In genomic region chr12:38328306-38328938, GRCh38 we compare ENCODE assay signal across 8 cellular contexts. TPM values are rescaled to one million over a fixed set of nuclear protein-coding genes. Genes with fewer than 3 reads are reported as not detected.
DNase-seq lines count a peak whose midpoint lies in the region; ATAC-seq and TF ChIP-seq lines count a peak whose summit lies in the region.
"Not testable (repeated sequence)": the region's sequence is repeated elsewhere in the genome, so short reads cannot be mapped to it uniquely, and the experiment has no call there.

No MANE protein-coding gene starts in this region.

- intact Hi-C loops in lower lobe of right lung (cut with DNase I) = loop anchor here (10.0 kb wide), 1 partner anchor 776 kb away; no protein-coding TSS in a partner anchor
- intact Hi-C loops in thyroid gland (cut with DNase I) = loop anchor here (10.0 kb wide), 1 partner anchor 776 kb away; no protein-coding TSS in a partner anchor

- TF ChIP-seq CTCF in lower lobe of right lung (IDR thresholded peaks at IDR 0.05) = peak; percentile 69
- peak in 5 of 6 experiments; percentile 20 to 76 (median 64) for TF ChIP-seq CTCF in thyroid gland (IDR thresholded peaks at IDR 0.05)

- not testable (repeated sequence) for H3K4me3 ChIP-seq in Jurkat, Clone E6-1 (ENCODE audit: low read length); adipocyte (ENCODE audit: low read length); lower lobe of right lung; thyroid gland (replicated peaks in 1 of 3)

- not testable (repeated sequence) for H3K36me3 ChIP-seq in adipocyte (ENCODE audit: control insufficient read depth, insufficient read depth, low read length, severe bottlenecking); lower lobe of right lung; thyroid gland

- H3K4me1 ChIP-seq in adipocyte (ENCODE audit: control insufficient read depth, insufficient read depth, low read length); lower lobe of right lung; thyroid gland: not testable (repeated sequence)

- H3K9ac ChIP-seq in adipocyte (ENCODE audit: low read length) = not testable (repeated sequence)

- not testable (repeated sequence) for H3K9me3 ChIP-seq in adipocyte (ENCODE audit: control insufficient read depth, low read length); lower lobe of right lung; thyroid gland

- ATAC-seq in GM21367 (IDR thresholded peaks at IDR 0.05; ENCODE audit: unreplicated experiment) (peak; percentile 54), lower lobe of right lung (peak in 1 of 2 donors; percentile 43)

- 37 to 40% methylated on average over 7 of the region's 7 CpGs for WGBS in thyroid gland, 2 donors

- not testable (repeated sequence) for H3K27ac ChIP-seq in lower lobe of right lung, thyroid gland

- H3K27me3 ChIP-seq in adipocyte (replicated peaks; ENCODE audit: control insufficient read depth, insufficient read depth, low read length); lower lobe of right lung (ENCODE audit: low read depth); thyroid gland: not testable (repeated sequence)

- TF ChIP-seq POLR2A in thyroid gland (IDR thresholded peaks at IDR 0.05) = not testable (repeated sequence)

- peak; percentile 1 for DNase-seq in COR-L47 (lab: John Stamatoyannopoulos, UW)
- peak; percentile 39 for DNase-seq in Jurkat, Clone E6-1 (ENCODE audit: low read depth, low spot score)
- DNase-seq in NCI-H774 (lab: John Stamatoyannopoulos, UW) = peak; percentile 12
- peak; percentile 77 for DNase-seq in adipocyte (ENCODE audit: low read depth)
- peak; percentile 26 for DNase-seq in fibroblast of gingiva (ENCODE audit: low read depth)
- DNase-seq in lower lobe of right lung, thyroid gland: not testable (repeated sequence)

RNA-seq across cellular contexts. Expression of gene ALG10B, which starts 11.8 kb away (rescaled TPM):
- 5.6 TPM for polyA plus RNA-seq in Jurkat, Clone E6-1 (2012; ENCODE audit: insufficient read depth, insufficient read length)
- total RNA-seq in lower lobe of right lung (9.2 TPM), thyroid gland (10 to 100 TPM in 1 of 4 donors, 1 to 10 TPM in 3; 5.7 to 18.8 (median 9.1) TPM)
